34 cellular contexts compared by ENCODE assay signal in the genomic region with DNA sequence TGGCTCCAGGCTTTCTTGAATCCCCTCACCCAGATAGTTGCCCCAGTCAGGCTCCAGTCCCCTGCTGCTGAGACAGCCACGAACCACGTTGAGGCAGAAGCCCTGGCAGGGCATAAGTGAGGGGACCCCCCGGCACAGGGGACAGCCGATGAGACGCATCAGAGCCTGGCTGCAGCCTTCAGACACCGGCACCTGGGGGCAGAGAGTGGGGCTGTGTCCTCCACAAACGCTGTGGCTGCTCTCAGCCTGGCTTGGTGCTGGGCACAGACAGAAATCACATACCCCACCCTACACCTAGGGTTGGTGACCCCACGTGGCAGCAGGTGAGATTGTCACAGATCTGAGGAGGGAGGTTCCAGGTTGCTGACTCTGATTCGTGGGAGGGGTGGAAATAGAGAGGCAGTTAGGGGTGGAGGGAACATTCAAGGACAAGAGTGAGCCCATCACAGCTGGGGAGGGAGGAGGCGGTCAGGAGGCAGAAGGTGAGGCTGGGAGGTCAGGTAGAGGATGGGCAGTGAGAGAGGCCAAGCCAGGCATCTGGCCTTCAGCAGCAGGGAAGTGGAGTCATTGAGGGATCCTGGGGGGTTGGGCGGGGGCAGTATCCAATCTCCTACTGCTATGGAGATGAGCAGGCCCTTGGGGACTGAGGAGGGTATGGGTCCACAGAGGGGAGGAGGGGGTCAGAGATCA. TPM values are rescaled to one million over a fixed set of nuclear protein-coding genes. Genes with fewer than 3 reads are reported as not detected.
DNase-seq lines count a peak whose midpoint lies in the region; ATAC-seq, FAIRE-seq and TF ChIP-seq lines count a peak whose summit lies in the region.
"Had no signal": no experiment of that assay in that cellular context is flagged by ENCODE, and none has a peak within 500 bp of the region (broad histone marks: within the 10 kb centered on the region; RNA-seq: fewer than 3 reads in every experiment).

No MANE protein-coding gene starts in this region.

- H4K20me1 ChIP-seq in OCI-LY7 (ENCODE audit: insufficient read depth, low read length) (no peaks in the 10 kb centered on the region), smooth muscle cell (ENCODE audit: low read depth) (no peaks in the 10 kb centered on the region)

- peaks cover 9% of the 10 kb centered on the region; the same call in 1 of the 2 replicates for H3K36me3 ChIP-seq in OCI-LY7 (ENCODE audit: insufficient read depth, low read length)
- H3K36me3 ChIP-seq in naive thymus-derived CD4-positive, alpha-beta T cell (ENCODE audit: control insufficient read depth in 2 of 3, insufficient read depth in 3 of 3, low read length in 3 of 3), result peaks cover 0 to 10% (median 0%) of the 10 kb centered on the region in 3 experiments
- no peaks in the 10 kb centered on the region for H3K36me3 ChIP-seq in tibial artery
- no peaks in the 10 kb centered on the region for H3K36me3 ChIP-seq in smooth muscle cell (ENCODE audit: low read depth)
- H3K36me3 ChIP-seq: adrenal gland, heart left ventricle, lower lobe of right lung, ovary, suprapubic skin, uterus had no signal

- peaks cover 75% of the 10 kb centered on the region for H3K4me1 ChIP-seq in OCI-LY7 (ENCODE audit: insufficient read depth, low read length, poor library complexity, severe bottlenecking)
- peaks cover 5 to 37% of the 10 kb centered on the region in 2 donors for H3K4me1 ChIP-seq in naive thymus-derived CD4-positive, alpha-beta T cell (ENCODE audit: control insufficient read depth in 2 of 2, insufficient read depth in 2 of 2, low read length in 2 of 2)
- H3K4me1 ChIP-seq in tibial artery, result peaks cover 0 to 30% (median 23%) of the 10 kb centered on the region in 4 donors
- peaks cover 6% of the 10 kb centered on the region for H3K4me1 ChIP-seq in smooth muscle cell (ENCODE audit: low read depth)

- peaks cover 4% of the 10 kb centered on the region for H3K36me3 Mint-ChIP-seq in activated naive CD4-positive, alpha-beta T cell treated with anti-CD3 and anti-CD28 coated beads, Interleukin-2, amount 10 ng/mL, durations not matched to agents 7 days and 5 days
- peaks cover 0 to 8% (median 0%) of the 10 kb centered on the region in 5 donors for H3K36me3 Mint-ChIP-seq in naive thymus-derived CD4-positive, alpha-beta T cell
- H3K36me3 Mint-ChIP-seq: natural killer cell had no signal

- 0 out of 2 replicates have a peak, but pooled peaks have one; percentile 44 for TF ChIP-seq CTCF in OCI-LY7 (conservative IDR thresholded peaks at IDR 0.05; ENCODE audit: low read length)
- no peak for TF ChIP-seq CTCF in tibial artery (IDR thresholded peaks at IDR 0.05)
- no peak for TF ChIP-seq CTCF in smooth muscle cell (IDR thresholded peaks at IDR 0.05; ENCODE audit: borderline replicate concordance, insufficient read depth, poor library complexity, severe bottlenecking)

- no peaks in the 10 kb centered on the region for H3K9me3 ChIP-seq in OCI-LY7 (ENCODE audit: low read length)
- H3K9me3 ChIP-seq in naive thymus-derived CD4-positive, alpha-beta T cell (ENCODE audit: control insufficient read depth in 2 of 3, low read length in 3 of 3), result no peaks in the 10 kb centered on the region
- no peaks in the 10 kb centered on the region for H3K9me3 ChIP-seq in tibial artery
- no peaks in the 10 kb centered on the region for H3K9me3 ChIP-seq in smooth muscle cell (replicated peaks; ENCODE audit: low read depth)
- H3K9me3 ChIP-seq: adrenal gland, heart left ventricle, lower lobe of right lung, ovary, suprapubic skin, uterus had no signal

- WGBS in smooth muscle cell (ENCODE audit: low lambda C conversion rate), result 95% methylated on average over 11 of the region's 11 CpGs

- intact Hi-C loops in OCI-LY7 (cut with micrococcal nuclease; ENCODE audit: unreplicated experiment), result no loop called here
- intact Hi-C loops in naive thymus-derived CD4-positive, alpha-beta T cell (cut with micrococcal nuclease), result no loop called here
- intact Hi-C loops in tibial artery (cut with DNase I; ENCODE audit: low total_unique reads), result no loop called here

- POLR2A ChIA-PET in OCI-LY7 (lab: Charles Lee), result interaction anchor here (0.6 to 0.7 kb wide), 2 partner anchors 84 to 249 kb away, joined by 3 read pairs; no protein-coding TSS in a partner anchor
- POLR2A ChIA-PET in naive thymus-derived CD4-positive, alpha-beta T cell (lab: Charles Lee), result interaction anchor here (20.9 to 23.1 kb wide), 2 partner anchors 7 to 12 kb away, joined by 383 read pairs; a partner anchor contains a TSS

- no peaks in the 10 kb centered on the region for H3K27me3 ChIP-seq in naive thymus-derived CD4-positive, alpha-beta T cell (ENCODE audit: control insufficient read depth in 2 of 2, insufficient read depth in 2 of 2, low read length in 2 of 2)
- peaks cover 0 to 23% of the 10 kb centered on the region in 2 donors for H3K27me3 ChIP-seq in tibial artery
- peaks cover 23% of the 10 kb centered on the region for H3K27me3 ChIP-seq in smooth muscle cell (ENCODE audit: low read depth)
- H3K27me3 ChIP-seq: ovary, uterus had no signal

- no peak overlapping the region for H2AFZ ChIP-seq in OCI-LY7 (ENCODE audit: low read length)
- no peak overlapping the region for H2AFZ ChIP-seq in smooth muscle cell (ENCODE audit: low read depth)

- no peak overlapping the region for H3K4me3 Mint-ChIP-seq in activated naive CD4-positive, alpha-beta T cell treated with anti-CD3 and anti-CD28 coated beads, Interleukin-2, amount 10 ng/mL, durations not matched to agents 7 days and 5 days
- peak overlapping the region in 2 of 10 donors; percentile 1 to 40 for H3K4me3 Mint-ChIP-seq in naive thymus-derived CD4-positive, alpha-beta T cell
- H3K4me3 Mint-ChIP-seq: activated CD4-positive, alpha-beta T cell treated with anti-CD3 and anti-CD28 coated beads, Interleukin-2, amount 10 ng/mL, durations not matched to agents 24 days and 14 days; natural killer cell had no signal

- no peak for ATAC-seq in naive thymus-derived CD4-positive, alpha-beta T cell
- ATAC-seq: GM12878, HCT116, heart left ventricle, lower lobe of right lung, natural killer cell had no signal

- peak; percentile 77 for FAIRE-seq in urothelium cell line (lab: Jason Lieb, UNC)
- FAIRE-seq: A204.1, GM12878, RCC 7860 had no signal

- peaks cover 68% of the 10 kb centered on the region for H3K4me1 Mint-ChIP-seq in activated naive CD4-positive, alpha-beta T cell treated with anti-CD3 and anti-CD28 coated beads, Interleukin-2, amount 10 ng/mL, durations not matched to agents 7 days and 5 days
- peaks cover 33 to 64% (median 52%) of the 10 kb centered on the region in 7 donors for H3K4me1 Mint-ChIP-seq in naive thymus-derived CD4-positive, alpha-beta T cell

- H3K9me3 Mint-ChIP-seq in activated naive CD4-positive, alpha-beta T cell treated with anti-CD3 and anti-CD28 coated beads, Interleukin-2, amount 10 ng/mL, durations not matched to agents 7 days and 5 days, result no peaks in the 10 kb centered on the region
- H3K9me3 Mint-ChIP-seq in naive thymus-derived CD4-positive, alpha-beta T cell, result no peaks in the 10 kb centered on the region
- H3K9me3 Mint-ChIP-seq: activated CD4-positive, alpha-beta T cell treated with anti-CD3 and anti-CD28 coated beads, Interleukin-2, amount 10 ng/mL, durations not matched to agents 24 days and 14 days; CD8-positive, alpha-beta memory T cell; natural killer cell had no signal

- no peak overlapping the region for H3K27ac ChIP-seq in OCI-LY7 (ENCODE audit: low read depth, low read length, poor library complexity, severe bottlenecking)
- no peak overlapping the region for H3K27ac ChIP-seq in naive thymus-derived CD4-positive, alpha-beta T cell (ENCODE audit: low read depth, low read length)
- H3K27ac ChIP-seq in tibial artery, result no peak overlapping the region
- no peak overlapping the region for H3K27ac ChIP-seq in smooth muscle cell (ENCODE audit: low read depth)
- H3K27ac ChIP-seq: adrenal gland, heart left ventricle, lower lobe of right lung, ovary, skin epidermis, suprapubic skin, uterus, WERI-Rb-1 had no signal

- peaks cover 56% of the 10 kb centered on the region for H3K27me3 Mint-ChIP-seq in activated naive CD4-positive, alpha-beta T cell treated with anti-CD3 and anti-CD28 coated beads, Interleukin-2, amount 10 ng/mL, durations not matched to agents 7 days and 5 days
- peaks cover 0 to 13% (median 0%) of the 10 kb centered on the region in 5 donors for H3K27me3 Mint-ChIP-seq in naive thymus-derived CD4-positive, alpha-beta T cell

- BruUV-seq in OCI-LY7 (replicated peaks; lab: Mats Ljungman, UMichigan), result no TSS peak

- H3K4me3 ChIP-seq in OCI-LY7 (ENCODE audit: low read depth, low read length, poor library complexity, severe bottlenecking) (no peak overlapping the region), tibial artery (no peak overlapping the region), smooth muscle cell (no peak overlapping the region)
- H3K4me3 ChIP-seq in naive thymus-derived CD4-positive, alpha-beta T cell (ENCODE audit: low read length), result no peak overlapping the region
- H3K4me3 ChIP-seq: adrenal gland, GM12878, heart left ventricle, lower lobe of right lung, ovary, skin epidermis, suprapubic skin, uterus had no signal

- H3K79me2 ChIP-seq in OCI-LY7 (ENCODE audit: insufficient read depth, low read depth, low read length), result peaks cover 6% of the 10 kb centered on the region; the same call in 1 of the 2 replicates
- H3K79me2 ChIP-seq in smooth muscle cell (ENCODE audit: low read depth), result no peaks in the 10 kb centered on the region

- CTCF ChIA-PET in activated naive CD4-positive, alpha-beta T cell treated with anti-CD3 and anti-CD28 coated beads, Interleukin-2, amount 10 ng/mL, durations not matched to agents 7 days and 5 days (lab: Charles Lee), result interaction anchor here (1.3 kb wide), 1 partner anchor 41 kb away, joined by 4 read pairs; no protein-coding TSS in a partner anchor
- CTCF ChIA-PET in OCI-LY7 (lab: Charles Lee; ENCODE audit: unreplicated experiment), result interaction anchor here (0.7 kb wide), 1 partner anchor 25 kb away, joined by 3 read pairs; no protein-coding TSS in a partner anchor
- CTCF ChIA-PET in naive thymus-derived CD4-positive, alpha-beta T cell (lab: Charles Lee), result interaction anchor here (0.6 to 1.3 kb wide), 3 partner anchors 24 to 41 kb away, joined by 3 to 4 read pairs (median 3); no protein-coding TSS in a partner anchor

- no peak for DNase-seq in activated naive CD4-positive, alpha-beta T cell treated with anti-CD3 and anti-CD28 coated beads, Interleukin-2, amount 10 ng/mL, durations not matched to agents 7 days and 5 days
- DNase-seq in activated naive CD4-positive, alpha-beta T cell (lab: John Stamatoyannopoulos, UW), result no peak
- peak; percentile 36 for DNase-seq in OCI-LY7 (ENCODE audit: low spot score)
- no peak for DNase-seq in naive thymus-derived CD4-positive, alpha-beta T cell
- DNase-seq in urothelium cell line (ENCODE audit: low spot score), result no peak
- DNase-seq in tibial artery, result no peak
- DNase-seq in NCI-H2227 (lab: John Stamatoyannopoulos, UW; ENCODE audit: unreplicated experiment), result no peak
- DNase-seq in smooth muscle cell (lab: John Stamatoyannopoulos, UW; ENCODE audit: unreplicated experiment), result no peak
- DNase-seq: activated CD4-positive, alpha-beta T cell treated with anti-CD3 and anti-CD28 coated beads, Interleukin-2, amount 10 ng/mL, durations not matched to agents 24 days and 14 days; activated CD8-positive, alpha-beta memory T cell treated with anti-CD3 and anti-CD28 coated beads for 24 hours; activated gamma-delta T cell; activated T-cell treated with anti-CD3 and anti-CD28 coated beads for 4 hours; adrenal gland; CD8-positive, alpha-beta memory T cell; central memory CD4-positive, alpha-beta T cell; DMS 273 treated with DMSO at 0.1 percent for 48 hours; foreskin melanocyte; heart left ventricle; kidney glomerular epithelial cell; lower lobe of right lung; natural killer cell; NCI-H446 treated with DMSO at 0.1 percent for 48 hours; NCI-H774; ovary; retina; stimulated activated naive CD4-positive, alpha-beta T cell; uterus; WERI-Rb-1 had no signal

- H3K27ac Mint-ChIP-seq in activated naive CD4-positive, alpha-beta T cell treated with anti-CD3 and anti-CD28 coated beads, Interleukin-2, amount 10 ng/mL, durations not matched to agents 7 days and 5 days, result peak overlapping the region; percentile 46
- peak overlapping the region in 7 of 9 donors; percentile 10 to 81 (median 42) for H3K27ac Mint-ChIP-seq in naive thymus-derived CD4-positive, alpha-beta T cell
- H3K27ac Mint-ChIP-seq: natural killer cell had no signal

- peaks cover 4% of the 10 kb centered on the region for H3F3A ChIP-seq in smooth muscle cell (ENCODE audit: low read depth)

- no peak overlapping the region for H3K9ac ChIP-seq in smooth muscle cell (ENCODE audit: low read depth)

- no peaks in the 10 kb centered on the region for H3K9me2 ChIP-seq in OCI-LY7 (ENCODE audit: insufficient read depth, low read length)

- H3K4me2 ChIP-seq in OCI-LY7 (ENCODE audit: low read length) (no peak overlapping the region), smooth muscle cell (no peak overlapping the region)

RNA-seq across cellular contexts. Expression of a gene that starts 3.2 kb away (rescaled TPM):
- 20.2 and 33.2 TPM in 2 replicates for total RNA-seq in OCI-LY7 (2014; rRNA removed; shearing (Covaris generic))
- 23.2 and 31.7 TPM in 2 replicates for total RNA-seq in OCI-LY7 (2022)
- 10 to 100 TPM in 4 of 5 experiments, 1 to 10 TPM in 1; 8.1 to 30.6 (median 18.2) TPM for total RNA-seq in naive thymus-derived CD4-positive, alpha-beta T cell
- polyA plus RNA-seq in naive thymus-derived CD4-positive, alpha-beta T cell, result under 1 TPM; 0.64 to 0.87 TPM
- total RNA-seq in smooth muscle cell, result 3.5 and 7.1 TPM in 2 replicates
- 3.2 and 8.5 TPM in 2 replicates for polyA plus RNA-seq in smooth muscle cell
- polyA plus RNA-seq: CD8-positive, alpha-beta memory T cell had no signal

RNA-seq across cellular contexts. Expression of a gene that starts 3.8 kb away (rescaled TPM):
- 56.1 and 82.8 TPM in 2 replicates for total RNA-seq in OCI-LY7 (2014; rRNA removed; shearing (Covaris generic))
- total RNA-seq in OCI-LY7 (2022), result 70.2 and 79.2 TPM in 2 replicates
- total RNA-seq in naive thymus-derived CD4-positive, alpha-beta T cell, result 10 to 100 TPM in 1 of 5 experiments, 1 to 10 TPM in 4; 5.5 to 24.6 (median 9.5) TPM
- 1 to 10 TPM; 2.4 to 6.5 TPM for polyA plus RNA-seq in naive thymus-derived CD4-positive, alpha-beta T cell
- total RNA-seq in smooth muscle cell, result 0.04 and 0.85 TPM in 2 replicates
- 0.96 and 1.3 TPM in 2 replicates for polyA plus RNA-seq in smooth muscle cell

RNA-seq across cellular contexts. Expression of a gene that starts 5.5 kb away (rescaled TPM):
- 3.9 and 4.6 TPM in 2 replicates for total RNA-seq in OCI-LY7 (2014; rRNA removed; shearing (Covaris generic))
- 5.2 and 6.1 TPM in 2 replicates for total RNA-seq in OCI-LY7 (2022)
- total RNA-seq in naive thymus-derived CD4-positive, alpha-beta T cell, result 10 to 100 TPM in 4 of 5 experiments, 1 to 10 TPM in 1; 4.7 to 26.8 (median 16.7) TPM
- polyA plus RNA-seq in naive thymus-derived CD4-positive, alpha-beta T cell, result 10 to 100 TPM in 1 of 2 donors, 1 to 10 TPM in 1; 7.4 to 10.8 TPM
- total RNA-seq in smooth muscle cell, result 4.8 and 6.5 TPM in 2 replicates
- polyA plus RNA-seq in smooth muscle cell, result 7.2 and 7.4 TPM in 2 replicates

RNA-seq across cellular contexts. Expression of a gene that starts 15.4 kb away (rescaled TPM):
- total RNA-seq in OCI-LY7 (2014; rRNA removed; shearing (Covaris generic)), result 30.6 and 38.8 TPM in 2 replicates
- total RNA-seq in OCI-LY7 (2022) (41.6 and 49.9 TPM in 2 replicates), smooth muscle cell (4.4 and 7.0 TPM in 2 replicates)
- total RNA-seq in naive thymus-derived CD4-positive, alpha-beta T cell, result 100 to 1,000 TPM in 1 of 5 experiments, 10 to 100 TPM in 4; 51.8 to 102 (median 70.2) TPM
- 1 to 10 TPM; 3.2 to 5.9 TPM for polyA plus RNA-seq in naive thymus-derived CD4-positive, alpha-beta T cell
- 5.4 and 14.7 TPM in 2 replicates for polyA plus RNA-seq in smooth muscle cell

RNA-seq across cellular contexts. Expression of a gene that starts 25.2 kb away (rescaled TPM):
- 243 and 263 TPM in 2 replicates for total RNA-seq in OCI-LY7 (2014; rRNA removed; shearing (Covaris generic))
- total RNA-seq in OCI-LY7 (2022) (207 and 237 TPM in 2 replicates), smooth muscle cell (75.2 and 108 TPM in 2 replicates)
- 100 to 1,000 TPM; 132 to 200 (median 173) TPM for total RNA-seq in naive thymus-derived CD4-positive, alpha-beta T cell
- 100 to 1,000 TPM; 550 to 555 TPM for polyA plus RNA-seq in naive thymus-derived CD4-positive, alpha-beta T cell
- 203 and 217 TPM in 2 replicates for polyA plus RNA-seq in smooth muscle cell
